10 cellular contexts compared by ENCODE assay signal in the genomic region with DNA sequence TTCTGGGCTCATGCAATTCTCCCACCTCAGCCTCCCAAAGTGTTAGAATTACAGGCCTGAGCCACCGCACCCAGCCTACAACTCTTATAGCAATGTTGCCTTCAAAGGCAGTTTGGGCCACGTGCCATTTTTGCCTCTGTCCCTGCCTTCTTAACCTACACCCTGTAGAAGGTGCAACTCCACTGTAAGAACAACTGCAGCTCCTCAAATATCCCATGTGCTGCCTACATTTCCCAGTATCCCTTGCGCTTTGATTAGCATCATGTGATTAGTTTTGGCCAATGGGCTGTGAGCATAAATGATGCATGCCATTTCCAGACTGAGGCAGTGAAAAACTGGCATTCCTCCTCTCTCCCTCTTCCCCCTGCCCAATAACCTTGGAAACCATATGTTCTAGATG.
DNase-seq lines count a peak whose midpoint lies in the region; ATAC-seq and TF ChIP-seq lines count a peak whose summit lies in the region.
"Had no signal": no experiment of that assay in that cellular context is flagged by ENCODE, and none has a peak within 500 bp of the region (broad histone marks: within the 10 kb centered on the region; RNA-seq: fewer than 3 reads in every experiment).

No MANE protein-coding gene starts in this region.

- DNase-seq in NCI-H1417 (lab: John Stamatoyannopoulos, UW) (peak in 2 of 3 experiments; percentile 8 to 16), NCI-H1417 treated with DMSO at 0.1 percent for 48 hours (lab: John Stamatoyannopoulos, UW) (no peak), GM20000 (ENCODE audit: low spot score) (peak; percentile 25), RWPE1 (ENCODE audit: low spot score) (peak; percentile 53), foreskin fibroblast (peak; percentile 4 to 36), chondrocyte (ENCODE audit: low spot score) (no peak), T-helper 17 cell (no peak), UCSD-AML1 (lab: John Stamatoyannopoulos, UW; ENCODE audit: unreplicated experiment) (no peak)

- no peaks in the 10 kb centered on the region for H3K36me3 Mint-ChIP-seq in chondrocyte (ENCODE audit: low read depth)
- H3K36me3 Mint-ChIP-seq in T-helper 17 cell (ENCODE audit: low read depth), result peaks cover 3% of the 10 kb centered on the region

- no peaks in the 10 kb centered on the region for H3K9me3 ChIP-seq in T-helper 17 cell (ENCODE audit: control insufficient read depth, low read length, poor library complexity, severe bottlenecking)

- CTCF ChIA-PET in RWPE1 (lab: Yijun Ruan, JAX), result interaction anchor here (0.6 to 1.0 kb wide), 3 partner anchors 9 to 884 kb away, joined by 3 read pairs; a partner anchor contains a TSS

- ATAC-seq in T-helper 17 cell, result no peak

- no peaks in the 10 kb centered on the region for H3K9me3 Mint-ChIP-seq in chondrocyte (ENCODE audit: low read depth)

- H3K27ac ChIP-seq in RWPE1, result no peak overlapping the region
- H3K27ac ChIP-seq: coronary artery had no signal

- H3K27ac Mint-ChIP-seq in chondrocyte (ENCODE audit: unreplicated experiment), result no peak overlapping the region
- H3K27ac Mint-ChIP-seq in T-helper 17 cell, result no peak overlapping the region

- H3K27me3 Mint-ChIP-seq in chondrocyte (ENCODE audit: low read depth), result peaks cover 20% of the 10 kb centered on the region
- peaks cover 48% of the 10 kb centered on the region for H3K27me3 Mint-ChIP-seq in T-helper 17 cell

- POLR2A ChIA-PET in RWPE1 (lab: Yijun Ruan, JAX; ENCODE audit: low non-redundant PET), result no interaction called here

- H3K4me1 Mint-ChIP-seq in chondrocyte (ENCODE audit: low read depth) (no peaks in the 10 kb centered on the region), T-helper 17 cell (peaks cover 3% of the 10 kb centered on the region)

- H3K4me3 Mint-ChIP-seq in chondrocyte (ENCODE audit: unreplicated experiment), result no peak overlapping the region
- no peak overlapping the region for H3K4me3 Mint-ChIP-seq in T-helper 17 cell

- no peak overlapping the region for H3K4me3 ChIP-seq in foreskin fibroblast (ENCODE audit: low read depth in 1 of 2, low read length in 2 of 2)
- H3K4me3 ChIP-seq: coronary artery, lung had no signal

- no peak for TF ChIP-seq CTCF in GM20000 (IDR thresholded peaks at IDR 0.05; ENCODE audit: extremely low read depth, missing control alignments)
- no peak for TF ChIP-seq CTCF in RWPE1 (conservative IDR thresholded peaks at IDR 0.05; ENCODE audit: low read depth)
- no peak for TF ChIP-seq CTCF in foreskin fibroblast (IDR thresholded peaks at IDR 0.05; ENCODE audit: low read depth, low read length)
- no peak for TF ChIP-seq CTCF in chondrocyte (IDR thresholded peaks at IDR 0.05)

Comparison
In these comparisons a context has a peak if more than half of its experiments do, and no peak if none do; other contexts are left out.
1. DNase-seq: peak in NCI-H1417 (2 of 3), GM20000 (single experiment), RWPE1 (single experiment) and foreskin fibroblast (2 of 2); none in NCI-H1417 treated with DMSO at 0.1 percent for 48 hours (single experiment), chondrocyte (single experiment), T-helper 17 cell (0 of 3) and UCSD-AML1 (single experiment).